8 cellular contexts compared by ENCODE assay signal in genomic region chr16:58126451-58126968, GRCh38. TPM values are rescaled to one million over a fixed set of nuclear protein-coding genes. Genes with fewer than 3 reads are reported as not detected.
DNase-seq lines count a peak whose midpoint lies in the region; ATAC-seq, FAIRE-seq and TF ChIP-seq lines count a peak whose summit lies in the region.

No MANE protein-coding gene starts in this region.

- FAIRE-seq in astrocyte (lab: Jason Lieb, UNC), result no peak

- H3K9me3 Mint-ChIP-seq in activated naive CD4-positive, alpha-beta T cell treated with anti-CD3 and anti-CD28 coated beads, Interleukin-2, amount 50 U/mL, for 72 hours, result no peaks in the 10 kb centered on the region
- H3K9me3 Mint-ChIP-seq in activated naive CD4-positive, alpha-beta T cell treated with anti-CD3 and anti-CD28 coated beads, Interleukin-2, amount 10 ng/mL, durations not matched to agents 7 days and 5 days, result no peaks in the 10 kb centered on the region
- H3K9me3 Mint-ChIP-seq in astrocyte (ENCODE audit: unreplicated experiment), result peaks cover 5% of the 10 kb centered on the region

- TF ChIP-seq EP300 in upper lobe of left lung (IDR thresholded peaks at IDR 0.05), result no peak

- no peak for ATAC-seq in activated naive CD4-positive, alpha-beta T cell treated with anti-CD3 and anti-CD28 coated beads, Interleukin-2, amount 50 U/mL, for 72 hours
- ATAC-seq in lung (ENCODE audit: insufficient read depth, low FRiP score) (no peak), upper lobe of left lung (ENCODE audit: low FRiP score in 2 of 2) (no peak), GM18870 (IDR thresholded peaks at IDR 0.05; ENCODE audit: unreplicated experiment) (no peak)

- peak overlapping the region; percentile 90 to 93 for H3K27ac Mint-ChIP-seq in activated naive CD4-positive, alpha-beta T cell treated with anti-CD3 and anti-CD28 coated beads, Interleukin-2, amount 50 U/mL, for 72 hours
- no peak overlapping the region for H3K27ac Mint-ChIP-seq in activated naive CD4-positive, alpha-beta T cell treated with anti-CD3 and anti-CD28 coated beads, Interleukin-2, amount 10 ng/mL, durations not matched to agents 7 days and 5 days
- H3K27ac Mint-ChIP-seq in astrocyte (ENCODE audit: unreplicated experiment), result no peak overlapping the region

- peaks cover 63% of the 10 kb centered on the region for H4K20me1 ChIP-seq in astrocyte (ENCODE audit: insufficient read depth, low read length)

- no peaks in the 10 kb centered on the region for H3K27me3 Mint-ChIP-seq in activated naive CD4-positive, alpha-beta T cell treated with anti-CD3 and anti-CD28 coated beads, Interleukin-2, amount 10 ng/mL, durations not matched to agents 7 days and 5 days
- H3K27me3 Mint-ChIP-seq in astrocyte (ENCODE audit: low read depth, unreplicated experiment), result no peaks in the 10 kb centered on the region

- CTCF ChIA-PET in activated naive CD4-positive, alpha-beta T cell treated with anti-CD3 and anti-CD28 coated beads, Interleukin-2, amount 10 ng/mL, durations not matched to agents 7 days and 5 days (lab: Charles Lee), result interaction anchor here (1.0 to 4.4 kb wide), 8 partner anchors 8 to 228 kb away, joined by 3 to 30 read pairs (median 6); partner anchors contain the start of gene ZNF319
- CTCF ChIA-PET in RWPE1 (lab: Yijun Ruan, JAX), result interaction anchor here (0.7 to 0.9 kb wide), 2 partner anchors 104 to 107 kb away, joined by 3 read pairs; no protein-coding TSS in a partner anchor

- peak overlapping the region; percentile 96 for H3K4me3 ChIP-seq in astrocyte (ENCODE audit: insufficient read depth, low read depth, low read length)
- no peak overlapping the region for H3K4me3 ChIP-seq in lung
- peak overlapping the region in 2 of 4 donors; percentile 5 to 74 for H3K4me3 ChIP-seq in upper lobe of left lung

- H3K4me1 ChIP-seq in astrocyte (ENCODE audit: insufficient read depth, low read length), result peaks cover 23% of the 10 kb centered on the region
- peaks cover 5 to 43% of the 10 kb centered on the region in 2 donors for H3K4me1 ChIP-seq in lung (ENCODE audit: control insufficient read depth in 2 of 2, insufficient read depth in 2 of 2, low read length in 2 of 2)
- H3K4me1 ChIP-seq in upper lobe of left lung, result peaks cover 42 to 71% (median 49%) of the 10 kb centered on the region in 4 donors

- peaks cover 64% of the 10 kb centered on the region for H3K79me2 ChIP-seq in astrocyte (ENCODE audit: insufficient read depth, low read length)

- peaks cover 9 to 10% of the 10 kb centered on the region in 2 donors for H3K36me3 Mint-ChIP-seq in activated naive CD4-positive, alpha-beta T cell treated with anti-CD3 and anti-CD28 coated beads, Interleukin-2, amount 50 U/mL, for 72 hours
- H3K36me3 Mint-ChIP-seq in activated naive CD4-positive, alpha-beta T cell treated with anti-CD3 and anti-CD28 coated beads, Interleukin-2, amount 10 ng/mL, durations not matched to agents 7 days and 5 days, result peaks cover 11% of the 10 kb centered on the region
- H3K36me3 Mint-ChIP-seq in astrocyte (ENCODE audit: low read depth, unreplicated experiment), result no peaks in the 10 kb centered on the region

- peak overlapping the region; percentile 60 for H3K27ac ChIP-seq in astrocyte (ENCODE audit: low read depth, low read length)
- peak overlapping the region; percentile 37 to 41 for H3K27ac ChIP-seq in lung (ENCODE audit: low read depth in 1 of 2, low read length in 1 of 2)
- peak overlapping the region; percentile 2 to 92 (median 38) for H3K27ac ChIP-seq in upper lobe of left lung
- no peak overlapping the region for H3K27ac ChIP-seq in RWPE1

- H3K36me3 ChIP-seq in astrocyte (ENCODE audit: insufficient read depth, low read length), result no peaks in the 10 kb centered on the region
- no peaks in the 10 kb centered on the region for H3K36me3 ChIP-seq in lung (ENCODE audit: control insufficient read depth in 2 of 2, insufficient read depth in 2 of 2, low read length in 2 of 2)
- no peaks in the 10 kb centered on the region for H3K36me3 ChIP-seq in upper lobe of left lung

- H3K9ac ChIP-seq in astrocyte (ENCODE audit: low read length), result peak overlapping the region; percentile 95

- TF ChIP-seq CTCF in astrocyte (IDR thresholded peaks at IDR 0.05; ENCODE audit: insufficient read depth, low read depth, low read length) (no peak), lung (IDR thresholded peaks at IDR 0.05; ENCODE audit: control extremely low read depth, extremely low read depth) (no peak), upper lobe of left lung (IDR thresholded peaks at IDR 0.05) (no peak), RWPE1 (conservative IDR thresholded peaks at IDR 0.05; ENCODE audit: low read depth) (no peak)

- WGBS in lung, 2 donors, result 51 to 65% methylated on average over 4 of the region's 4 CpGs
- WGBS in upper lobe of left lung, 2 donors, result 45% methylated on average over 4 of the region's 4 CpGs

- no peak overlapping the region for H3K4me3 Mint-ChIP-seq in activated naive CD4-positive, alpha-beta T cell treated with anti-CD3 and anti-CD28 coated beads, Interleukin-2, amount 10 ng/mL, durations not matched to agents 7 days and 5 days
- H3K4me3 Mint-ChIP-seq in astrocyte (ENCODE audit: unreplicated experiment), result peak overlapping the region; percentile 11

- H3K9me3 ChIP-seq in astrocyte (ENCODE audit: insufficient read depth, low read depth, low read length) (no peaks in the 10 kb centered on the region), lung (ENCODE audit: control insufficient read depth in 2 of 2, insufficient read depth in 1 of 2, low read length in 1 of 2) (no peaks in the 10 kb centered on the region), upper lobe of left lung (no peaks in the 10 kb centered on the region)

- TF ChIP-seq POLR2A in upper lobe of left lung (IDR thresholded peaks at IDR 0.05), result no peak

- no peaks in the 10 kb centered on the region for H3K27me3 ChIP-seq in astrocyte (ENCODE audit: insufficient read depth, low read length)
- H3K27me3 ChIP-seq in lung (ENCODE audit: control insufficient read depth, insufficient read depth), result no peaks in the 10 kb centered on the region
- no peaks in the 10 kb centered on the region for H3K27me3 ChIP-seq in upper lobe of left lung

- H3K4me1 Mint-ChIP-seq in activated naive CD4-positive, alpha-beta T cell treated with anti-CD3 and anti-CD28 coated beads, Interleukin-2, amount 10 ng/mL, durations not matched to agents 7 days and 5 days, result peaks cover 59% of the 10 kb centered on the region
- peaks cover 34% of the 10 kb centered on the region for H3K4me1 Mint-ChIP-seq in astrocyte (ENCODE audit: low read depth, unreplicated experiment)

- no peak for DNase-seq in activated naive CD4-positive, alpha-beta T cell treated with anti-CD3 and anti-CD28 coated beads, Interleukin-2, amount 50 U/mL, for 72 hours (ENCODE audit: low spot score in 2 of 2)
- no peak for DNase-seq in activated naive CD4-positive, alpha-beta T cell treated with anti-CD3 and anti-CD28 coated beads, Interleukin-2, amount 10 ng/mL, durations not matched to agents 7 days and 5 days
- DNase-seq in astrocyte (ENCODE audit: low read depth), result no peak
- DNase-seq in lung (ENCODE audit: low spot score), result no peak
- DNase-seq in upper lobe of left lung, result no peak
- DNase-seq in NCI-H226, result no peak
- DNase-seq in RWPE1 (ENCODE audit: low spot score), result no peak

- POLR2A ChIA-PET in RWPE1 (lab: Yijun Ruan, JAX; ENCODE audit: low non-redundant PET), result no interaction called here

- no peak overlapping the region for H2AFZ ChIP-seq in astrocyte (ENCODE audit: low read depth, low read length)

- peak overlapping the region; percentile 89 for H3K4me2 ChIP-seq in astrocyte (ENCODE audit: low read length)

RNA-seq across cellular contexts. Expression of gene CFAP20, which starts 2.7 kb away (rescaled TPM):
- 10 to 100 TPM; 36.6 to 40.4 TPM for total RNA-seq in activated naive CD4-positive, alpha-beta T cell treated with anti-CD3 and anti-CD28 coated beads, Interleukin-2, amount 50 U/mL, for 72 hours
- total RNA-seq in astrocyte, result 40.1 and 43.6 TPM in 2 replicates
- 10 to 100 TPM; 31.9 to 86.3 TPM for total RNA-seq in lung
- 10 to 100 TPM; 20.6 to 37.5 TPM for polyA plus RNA-seq in lung
- total RNA-seq in upper lobe of left lung, result 10 to 100 TPM; 12.6 to 43.3 (median 26.4) TPM

Comparison
In these comparisons a context has a peak if more than half of its experiments do, and no peak if none do; other contexts are left out.
1. H3K27ac Mint-ChIP-seq: peak in activated naive CD4-positive, alpha-beta T cell treated with anti-CD3 and anti-CD28 coated beads, Interleukin-2, amount 50 U/mL, for 72 hours (2 of 2); none in activated naive CD4-positive, alpha-beta T cell treated with anti-CD3 and anti-CD28 coated beads, Interleukin-2, amount 10 ng/mL, durations not matched to agents 7 days and 5 days (single experiment) and astrocyte (single experiment).